In genomic region chr13:100581504-100581903, GRCh38 we compare ENCODE assay signal across 20 cellular contexts.
"Had no signal": no experiment of that assay in that cellular context is flagged by ENCODE, and none has a peak within 500 bp of the region (broad histone marks: within the 10 kb centered on the region; RNA-seq: fewer than 3 reads in every experiment).

No MANE protein-coding gene starts in this region.

- ATAC-seq: gastrocnemius medialis, left ventricle myocardium superior had no signal

- H3K4me3 Mint-ChIP-seq: activated B cell treated with CpG ODN at 0.5 μM for 24 hours; mesothelial cell of epicardium; stimulated activated naive CD8-positive, alpha-beta T cell treated with anti-CD3 and anti-CD28 coated beads, Interleukin-15, Interleukin-2, amounts not matched to agents 100 ng/mL and 50 ng/mL, for 24 hours had no signal

- H3K4me1 ChIP-seq: breast epithelium, colonic mucosa, esophagus muscularis mucosa, gastrocnemius medialis, prostate gland, tibial artery had no signal

- DNase-seq: activated B cell treated with CpG ODN at 0.5 μM for 24 hours; activated CD4-positive, alpha-beta T cell treated with anti-CD3 and anti-CD28 coated beads for 4 hours; activated CD8-positive, alpha-beta memory T cell treated with anti-CD3 and anti-CD28 coated beads for 24 hours; activated gamma-delta T cell treated with Interleukin-2 at 50 U/mL for 16 hours; amniotic stem cell; colonic mucosa; dorsolateral prefrontal cortex; gastrocnemius medialis; hippocampal formation; left ventricle myocardium superior; mammary epithelial cell; naive thymus-derived CD8-positive, alpha-beta T cell; SIG-M5; stimulated activated CD4-positive, alpha-beta T cell treated with anti-CD3 and anti-CD28 coated beads, Interleukin-4, amount 100 ng/mL, for 24 hours; tibial artery had no signal

- H3K27ac Mint-ChIP-seq: activated B cell treated with CpG ODN at 0.5 μM for 24 hours; mesothelial cell of epicardium; stimulated activated naive CD8-positive, alpha-beta T cell treated with anti-CD3 and anti-CD28 coated beads, Interleukin-15, Interleukin-2, amounts not matched to agents 100 ng/mL and 50 ng/mL, for 24 hours had no signal

- H3K4me1 Mint-ChIP-seq: activated B cell treated with CpG ODN at 0.5 μM for 24 hours, mesothelial cell of epicardium had no signal

- H3K9me3 ChIP-seq: breast epithelium, colonic mucosa, esophagus muscularis mucosa, gastrocnemius medialis, prostate gland, tibial artery had no signal

- H3K27me3 Mint-ChIP-seq: activated B cell treated with CpG ODN at 0.5 μM for 24 hours; naive thymus-derived CD8-positive, alpha-beta T cell; stimulated activated naive CD8-positive, alpha-beta T cell treated with anti-CD3 and anti-CD28 coated beads, Interleukin-15, Interleukin-2, amounts not matched to agents 100 ng/mL and 50 ng/mL, for 24 hours had no signal

- H3K27ac ChIP-seq: breast epithelium, colonic mucosa, dorsolateral prefrontal cortex, esophagus muscularis mucosa, gastrocnemius medialis, prostate gland, tibial artery had no signal

- H3K36me3 ChIP-seq: breast epithelium, colonic mucosa, gastrocnemius medialis, prostate gland had no signal

- H3K27me3 ChIP-seq: breast epithelium, colonic mucosa, dorsolateral prefrontal cortex, esophagus muscularis mucosa, gastrocnemius medialis, tibial artery had no signal

- H3K9me3 Mint-ChIP-seq: activated B cell treated with CpG ODN at 0.5 μM for 24 hours; naive thymus-derived CD8-positive, alpha-beta T cell; stimulated activated naive CD8-positive, alpha-beta T cell treated with anti-CD3 and anti-CD28 coated beads, Interleukin-15, Interleukin-2, amounts not matched to agents 100 ng/mL and 50 ng/mL, for 24 hours had no signal

- H3K4me3 ChIP-seq: breast epithelium, colonic mucosa, dorsolateral prefrontal cortex, esophagus muscularis mucosa, gastrocnemius medialis, prostate gland, tibial artery had no signal
